ENCODE assay signal across 1 cellular context in the genomic region with DNA sequence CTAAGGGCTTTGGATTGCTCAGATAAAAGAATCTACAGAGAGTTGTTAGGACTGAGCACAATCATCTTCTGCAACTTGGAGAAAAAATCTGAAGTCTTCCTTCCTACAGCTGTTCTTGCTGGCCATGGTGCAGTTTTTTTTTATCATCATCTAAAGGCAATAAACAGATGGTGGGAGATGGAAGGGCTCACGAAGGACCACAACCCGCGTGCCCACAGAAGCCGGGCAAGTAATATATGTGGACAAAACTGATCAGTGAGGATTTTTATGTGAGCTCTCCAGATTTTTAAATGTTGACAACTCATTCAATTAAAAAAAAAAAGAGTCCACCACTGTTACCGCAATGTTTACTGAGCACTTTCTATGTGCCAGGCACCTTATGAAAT.
TF ChIP-seq lines count a peak whose summit lies in the region.

No MANE protein-coding gene starts in this region.

TF ChIP-seq in IMR-90, 13 proteins besides CTCF, POLR2A, EP300 and RAD21:
- TF ChIP-seq, protein P1, sequence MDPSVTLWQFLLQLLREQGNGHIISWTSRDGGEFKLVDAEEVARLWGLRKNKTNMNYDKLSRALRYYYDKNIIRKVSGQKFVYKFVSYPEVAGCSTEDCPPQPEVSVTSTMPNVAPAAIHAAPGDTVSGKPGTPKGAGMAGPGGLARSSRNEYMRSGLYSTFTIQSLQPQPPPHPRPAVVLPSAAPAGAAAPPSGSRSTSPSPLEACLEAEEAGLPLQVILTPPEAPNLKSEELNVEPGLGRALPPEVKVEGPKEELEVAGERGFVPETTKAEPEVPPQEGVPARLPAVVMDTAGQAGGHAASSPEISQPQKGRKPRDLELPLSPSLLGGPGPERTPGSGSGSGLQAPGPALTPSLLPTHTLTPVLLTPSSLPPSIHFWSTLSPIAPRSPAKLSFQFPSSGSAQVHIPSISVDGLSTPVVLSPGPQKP (IDR thresholded peaks at IDR 0.05; ENCODE audit: borderline replicate concordance, low read depth, low read length): no peak
- TF ChIP-seq RCOR1 (IDR thresholded peaks at IDR 0.05; ENCODE audit: insufficient replicate concordance, low read length): no peak
- TF ChIP-seq FOS (IDR thresholded peaks at IDR 0.05; ENCODE audit: low read depth, low read length): no peak
- TF ChIP-seq, protein P2, sequence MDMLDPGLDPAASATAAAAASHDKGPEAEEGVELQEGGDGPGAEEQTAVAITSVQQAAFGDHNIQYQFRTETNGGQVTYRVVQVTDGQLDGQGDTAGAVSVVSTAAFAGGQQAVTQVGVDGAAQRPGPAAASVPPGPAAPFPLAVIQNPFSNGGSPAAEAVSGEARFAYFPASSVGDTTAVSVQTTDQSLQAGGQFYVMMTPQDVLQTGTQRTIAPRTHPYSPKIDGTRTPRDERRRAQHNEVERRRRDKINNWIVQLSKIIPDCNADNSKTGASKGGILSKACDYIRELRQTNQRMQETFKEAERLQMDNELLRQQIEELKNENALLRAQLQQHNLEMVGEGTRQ (IDR thresholded peaks at IDR 0.05; ENCODE audit: low read depth, low read length): no peak
- no peak for TF ChIP-seq RFX5 (IDR thresholded peaks at IDR 0.05; ENCODE audit: low read depth, low read length)
- TF ChIP-seq MXI1 (IDR thresholded peaks at IDR 0.05; ENCODE audit: borderline replicate concordance, low read depth, low read length): no peak
- TF ChIP-seq SMC3 (IDR thresholded peaks at IDR 0.05; ENCODE audit: low read depth, low read length): no peak
- no peak for TF ChIP-seq BHLHE40 (IDR thresholded peaks at IDR 0.05; ENCODE audit: low read depth, low read length)
- no peak for TF ChIP-seq MAZ (IDR thresholded peaks at IDR 0.05; ENCODE audit: borderline replicate concordance, low read depth, low read length)
- no peak for TF ChIP-seq NFE2L2 (IDR thresholded peaks at IDR 0.05; ENCODE audit: low read depth, low read length)
- TF ChIP-seq MAFK (IDR thresholded peaks at IDR 0.05; ENCODE audit: low read depth, low read length): no peak
